In the genomic region with DNA sequence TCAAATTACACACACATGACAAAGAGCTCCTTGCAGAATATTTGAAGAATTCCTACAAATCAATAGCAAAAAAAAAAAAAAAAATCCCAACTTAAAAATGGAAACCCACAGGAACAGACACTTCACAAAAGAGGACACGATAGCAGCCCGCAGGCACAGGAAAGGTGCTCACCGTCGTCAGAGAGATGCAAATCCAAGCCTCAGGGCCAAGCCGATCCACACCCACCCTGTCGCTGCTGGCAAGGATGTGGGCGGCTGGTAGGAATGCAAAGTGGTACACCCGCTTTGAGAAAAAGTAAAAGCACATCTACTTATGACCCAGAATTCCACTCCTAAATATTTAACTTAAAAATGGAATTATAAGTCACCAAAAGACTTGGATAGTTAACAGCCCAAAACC, we compare ENCODE assay signal across 37 cellular contexts. TPM values are rescaled to one million over a fixed set of nuclear protein-coding genes. Genes with fewer than 3 reads are reported as not detected.
"Had no signal": no experiment of that assay in that cellular context is flagged by ENCODE, and none has a peak within 500 bp of the region (broad histone marks: within the 10 kb centered on the region; RNA-seq: fewer than 3 reads in every experiment).

No MANE protein-coding gene starts in this region.

- ATAC-seq: activated CD4-positive, alpha-beta T cell treated with anti-CD3 and anti-CD28 coated beads for 36 hours; activated CD8-positive, alpha-beta memory T cell treated with anti-CD3 and anti-CD28 coated beads, Interleukin-2, amount 10 ng/mL, durations not matched to agents 7 days and 5 days; activated CD8-positive, alpha-beta T cell treated with anti-CD3 and anti-CD28 coated beads, Interleukin-2, amount 10 ng/mL, durations not matched to agents 7 days and 5 days; activated naive CD8-positive, alpha-beta T cell treated with anti-CD3 and anti-CD28 coated beads, Interleukin-2, amount 50 U/mL, for 24 hours; body of pancreas; gastroesophageal sphincter; T-helper 17 cell had no signal

- H3K27me3 ChIP-seq: adrenal gland, body of pancreas, colonic mucosa had no signal

- FAIRE-seq: endometrium, endothelial cell of umbilical vein had no signal

- H3K27ac ChIP-seq: adrenal gland, body of pancreas, colonic mucosa, epithelial cell of prostate, esophagus squamous epithelium, gastroesophageal sphincter had no signal

- H3K4me1 ChIP-seq: adrenal gland, body of pancreas, colonic mucosa, esophagus squamous epithelium, gastroesophageal sphincter had no signal

- H3K36me3 ChIP-seq: adrenal gland, colonic mucosa, esophagus squamous epithelium, gastroesophageal sphincter had no signal

- H3K9me3 ChIP-seq: adrenal gland, colonic mucosa, esophagus squamous epithelium, gastroesophageal sphincter had no signal

- H3K4me3 ChIP-seq: adrenal gland, body of pancreas, colonic mucosa, esophagus squamous epithelium, gastroesophageal sphincter had no signal

- DNase-seq: activated CD4-positive, alpha-beta memory T cell treated with anti-CD3 and anti-CD28 coated beads for 36 hours; activated CD4-positive, alpha-beta T cell treated with anti-CD3 and anti-CD28 coated beads for 36 hours; activated CD4-positive, alpha-beta T cell treated with anti-CD3 and anti-CD28 coated beads, Interleukin-2, amount 10 ng/mL, durations not matched to agents 24 days and 14 days; activated CD4-positive, CD25-positive, alpha-beta regulatory T cell; activated CD4-positive, CD25-positive, alpha-beta regulatory T cell treated with anti-CD3 and anti-CD28 coated beads, Interleukin-2, amount 50 U/mL, for 72 hours; activated CD8-positive, alpha-beta memory T cell treated with anti-CD3 and anti-CD28 coated beads, Interleukin-2, amount 10 ng/mL, durations not matched to agents 7 days and 5 days; activated CD8-positive, alpha-beta memory T cell treated with anti-CD3 and anti-CD28 coated beads, Interleukin-2, amount 50 U/mL, for 4 hours; activated CD8-positive, alpha-beta T cell treated with anti-CD3 and anti-CD28 coated beads, Interleukin-2, amount 10 ng/mL, durations not matched to agents 7 days and 5 days; activated effector memory CD4-positive, alpha-beta T cell treated with anti-CD3 and anti-CD28 coated beads, Interleukin-2, amount 50 U/mL, for 16 hours; activated naive CD4-positive, alpha-beta T cell treated with anti-CD3 and anti-CD28 coated beads for 36 hours; activated naive CD8-positive, alpha-beta T cell treated with anti-CD3 and anti-CD28 coated beads for 36 hours; activated naive CD8-positive, alpha-beta T cell treated with anti-CD3 and anti-CD28 coated beads, Interleukin-2, amount 50 U/mL, for 24 hours; activated T-cell treated with anti-CD3 and anti-CD28 coated beads, Interleukin-2, amount 50 U/mL, for 1 hour; activated T-cell treated with anti-CD3 and anti-CD28 coated beads, Interleukin-2, amount 50 U/mL, for 48 hours; adrenal gland; amygdala; body of pancreas; colonic mucosa; effector CD8-positive, alpha-beta T cell; esophagus squamous epithelium; foreskin melanocyte; T-helper 1 cell; T-helper 17 cell; T1000 had no signal

RNA-seq across cellular contexts. Expression of gene LCN9, which starts 10.8 kb away (rescaled TPM):
- total RNA-seq: activated CD4-positive, alpha-beta memory T cell treated with anti-CD3 and anti-CD28 coated beads for 36 hours; activated CD4-positive, alpha-beta T cell treated with anti-CD3 and anti-CD28 coated beads for 36 hours; activated CD4-positive, alpha-beta T cell treated with anti-CD3 and anti-CD28 coated beads, Interleukin-2, amount 10 ng/mL, durations not matched to agents 24 days and 14 days; activated CD8-positive, alpha-beta memory T cell treated with anti-CD3 and anti-CD28 coated beads for 36 hours; activated CD8-positive, alpha-beta memory T cell treated with anti-CD3 and anti-CD28 coated beads, Interleukin-2, amount 10 ng/mL, durations not matched to agents 7 days and 5 days; activated CD8-positive, alpha-beta T cell treated with anti-CD3 and anti-CD28 coated beads, Interleukin-2, amount 10 ng/mL, durations not matched to agents 7 days and 5 days; activated naive CD4-positive, alpha-beta T cell treated with anti-CD3 and anti-CD28 coated beads for 36 hours; activated naive CD8-positive, alpha-beta T cell treated with anti-CD3 and anti-CD28 coated beads for 36 hours; activated T-helper 1 cell treated with anti-CD3 and anti-CD28 coated beads, Interleukin-12 subunit alpha, Interleukin-12 subunit beta, Interleukin-2, Interleukin-4 antibody, amounts not matched to agents 30 ng/mL and 10 ng/mL and 1 ng/mL, durations not matched to agents 14 hours and 24 hours and 36 hours; activated T-helper 2 cell treated with anti-CD3 and anti-CD28 coated beads, Interferon-gamma antibody, Interleukin-2, Interleukin-4, amounts not matched to agents 10 μg/mL and 5 μg/mL and 100 μg/mL, durations not matched to agents 14 hours and 24 hours and 36 hours; adrenal gland; aorta; body of pancreas; colonic mucosa; dermis microvascular lymphatic vessel endothelial cell; endothelial cell of umbilical vein; esophagus squamous epithelium; fibroblast of lung; fibroblast of villous mesenchyme; gastroesophageal sphincter; glomerular endothelial cell; T-helper 17 cell had no signal
- polyA plus RNA-seq: adrenal gland, aorta, endothelial cell of umbilical vein, esophagus, fibroblast of lung had no signal

RNA-seq across cellular contexts. Expression of gene SOHLH1, which starts 25.3 kb away (rescaled TPM):
- total RNA-seq: activated CD4-positive, alpha-beta memory T cell treated with anti-CD3 and anti-CD28 coated beads for 36 hours; activated CD4-positive, alpha-beta T cell treated with anti-CD3 and anti-CD28 coated beads for 36 hours; activated CD4-positive, alpha-beta T cell treated with anti-CD3 and anti-CD28 coated beads, Interleukin-2, amount 10 ng/mL, durations not matched to agents 24 days and 14 days; activated CD8-positive, alpha-beta memory T cell treated with anti-CD3 and anti-CD28 coated beads for 36 hours; activated CD8-positive, alpha-beta memory T cell treated with anti-CD3 and anti-CD28 coated beads, Interleukin-2, amount 10 ng/mL, durations not matched to agents 7 days and 5 days; activated CD8-positive, alpha-beta T cell treated with anti-CD3 and anti-CD28 coated beads, Interleukin-2, amount 10 ng/mL, durations not matched to agents 7 days and 5 days; activated naive CD4-positive, alpha-beta T cell treated with anti-CD3 and anti-CD28 coated beads for 36 hours; activated naive CD8-positive, alpha-beta T cell treated with anti-CD3 and anti-CD28 coated beads for 36 hours; activated T-helper 1 cell treated with anti-CD3 and anti-CD28 coated beads, Interleukin-12 subunit alpha, Interleukin-12 subunit beta, Interleukin-2, Interleukin-4 antibody, amounts not matched to agents 30 ng/mL and 10 ng/mL and 1 ng/mL, durations not matched to agents 14 hours and 24 hours and 36 hours; activated T-helper 2 cell treated with anti-CD3 and anti-CD28 coated beads, Interferon-gamma antibody, Interleukin-2, Interleukin-4, amounts not matched to agents 10 μg/mL and 5 μg/mL and 100 μg/mL, durations not matched to agents 14 hours and 24 hours and 36 hours; adrenal gland; aorta; body of pancreas; colonic mucosa; endothelial cell of umbilical vein; esophagus squamous epithelium; fibroblast of lung; fibroblast of villous mesenchyme; gastroesophageal sphincter; glomerular endothelial cell; T-helper 17 cell had no signal
- polyA plus RNA-seq: adrenal gland, aorta, endothelial cell of umbilical vein, esophagus, fibroblast of lung had no signal

RNA-seq across cellular contexts. Expression of gene KCNT1, which starts 28.0 kb away (rescaled TPM):
- total RNA-seq: activated CD4-positive, alpha-beta memory T cell treated with anti-CD3 and anti-CD28 coated beads for 36 hours; activated CD4-positive, alpha-beta T cell treated with anti-CD3 and anti-CD28 coated beads for 36 hours; activated CD4-positive, alpha-beta T cell treated with anti-CD3 and anti-CD28 coated beads, Interleukin-2, amount 10 ng/mL, durations not matched to agents 24 days and 14 days; activated CD8-positive, alpha-beta memory T cell treated with anti-CD3 and anti-CD28 coated beads for 36 hours; activated CD8-positive, alpha-beta memory T cell treated with anti-CD3 and anti-CD28 coated beads, Interleukin-2, amount 10 ng/mL, durations not matched to agents 7 days and 5 days; activated CD8-positive, alpha-beta T cell treated with anti-CD3 and anti-CD28 coated beads, Interleukin-2, amount 10 ng/mL, durations not matched to agents 7 days and 5 days; activated naive CD4-positive, alpha-beta T cell treated with anti-CD3 and anti-CD28 coated beads for 36 hours; activated naive CD8-positive, alpha-beta T cell treated with anti-CD3 and anti-CD28 coated beads for 36 hours; activated T-helper 1 cell treated with anti-CD3 and anti-CD28 coated beads, Interleukin-12 subunit alpha, Interleukin-12 subunit beta, Interleukin-2, Interleukin-4 antibody, amounts not matched to agents 30 ng/mL and 10 ng/mL and 1 ng/mL, durations not matched to agents 14 hours and 24 hours and 36 hours; activated T-helper 2 cell treated with anti-CD3 and anti-CD28 coated beads, Interferon-gamma antibody, Interleukin-2, Interleukin-4, amounts not matched to agents 10 μg/mL and 5 μg/mL and 100 μg/mL, durations not matched to agents 14 hours and 24 hours and 36 hours; dermis microvascular lymphatic vessel endothelial cell; endothelial cell of umbilical vein; fibroblast of lung; fibroblast of villous mesenchyme; glomerular endothelial cell had no signal
- polyA plus RNA-seq: aorta, endothelial cell of umbilical vein, fibroblast of lung had no signal

RNA-seq across cellular contexts. Expression of gene GLT6D1, which starts 34.6 kb away (rescaled TPM):
- total RNA-seq: activated CD4-positive, alpha-beta memory T cell treated with anti-CD3 and anti-CD28 coated beads for 36 hours; activated CD4-positive, alpha-beta T cell treated with anti-CD3 and anti-CD28 coated beads for 36 hours; activated CD4-positive, alpha-beta T cell treated with anti-CD3 and anti-CD28 coated beads, Interleukin-2, amount 10 ng/mL, durations not matched to agents 24 days and 14 days; activated CD8-positive, alpha-beta memory T cell treated with anti-CD3 and anti-CD28 coated beads for 36 hours; activated CD8-positive, alpha-beta memory T cell treated with anti-CD3 and anti-CD28 coated beads, Interleukin-2, amount 10 ng/mL, durations not matched to agents 7 days and 5 days; activated CD8-positive, alpha-beta T cell treated with anti-CD3 and anti-CD28 coated beads, Interleukin-2, amount 10 ng/mL, durations not matched to agents 7 days and 5 days; activated naive CD4-positive, alpha-beta T cell treated with anti-CD3 and anti-CD28 coated beads for 36 hours; activated naive CD8-positive, alpha-beta T cell treated with anti-CD3 and anti-CD28 coated beads for 36 hours; activated T-helper 1 cell treated with anti-CD3 and anti-CD28 coated beads, Interleukin-12 subunit alpha, Interleukin-12 subunit beta, Interleukin-2, Interleukin-4 antibody, amounts not matched to agents 30 ng/mL and 10 ng/mL and 1 ng/mL, durations not matched to agents 14 hours and 24 hours and 36 hours; activated T-helper 2 cell treated with anti-CD3 and anti-CD28 coated beads, Interferon-gamma antibody, Interleukin-2, Interleukin-4, amounts not matched to agents 10 μg/mL and 5 μg/mL and 100 μg/mL, durations not matched to agents 14 hours and 24 hours and 36 hours; adrenal gland; aorta; body of pancreas; colonic mucosa; dermis microvascular lymphatic vessel endothelial cell; endothelial cell of umbilical vein; esophagus squamous epithelium; fibroblast of lung; fibroblast of villous mesenchyme; gastroesophageal sphincter; glomerular endothelial cell; T-helper 17 cell had no signal
- polyA plus RNA-seq: adrenal gland, aorta, endothelial cell of umbilical vein, esophagus, fibroblast of lung had no signal
